Comparison of ENCODE assay signal across 8 cellular contexts in the genomic region with DNA sequence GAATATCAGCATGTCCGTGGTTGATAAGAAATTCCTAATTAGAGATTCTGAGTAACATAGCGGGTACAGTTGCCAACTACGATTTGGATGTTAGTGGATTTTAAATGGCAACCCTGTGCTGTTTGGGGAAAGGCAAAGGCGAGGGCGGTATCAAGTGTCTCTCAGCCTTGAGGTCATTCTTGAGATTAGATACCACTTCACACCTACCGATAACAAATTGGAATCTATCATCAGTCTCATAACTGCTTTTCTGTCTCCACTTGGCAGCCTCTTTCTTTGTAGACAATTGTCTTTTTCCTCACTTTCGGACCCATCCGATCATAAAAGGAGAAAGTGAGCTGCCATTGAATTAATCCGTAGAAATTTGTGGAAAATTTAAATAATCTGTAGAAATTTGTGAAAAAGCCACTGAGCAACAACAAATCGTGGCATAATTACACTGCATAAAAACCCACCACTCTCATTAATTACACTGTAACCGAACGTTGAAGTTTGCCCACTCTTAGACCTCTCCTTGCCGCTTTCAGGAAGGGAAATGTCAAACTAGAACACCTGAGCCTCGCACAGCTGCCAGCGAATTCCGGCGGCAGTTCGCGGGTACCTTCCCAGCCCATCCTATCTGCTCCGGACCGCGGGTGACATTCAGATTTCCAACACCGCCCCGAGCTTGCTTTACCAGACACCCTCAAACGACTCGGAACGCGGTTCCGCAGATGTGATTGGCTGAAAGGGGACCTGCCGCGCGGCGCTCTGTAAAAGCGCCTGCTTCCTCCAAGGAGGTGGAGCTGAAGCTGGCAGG. TPM values are rescaled to one million over a fixed set of nuclear protein-coding genes. Genes with fewer than 3 reads are reported as not detected.
DNase-seq lines count a peak whose midpoint lies in the region; ATAC-seq and TF ChIP-seq lines count a peak whose summit lies in the region.

No MANE protein-coding gene starts in this region.

- H3K4me3 ChIP-seq in endodermal cell (ENCODE audit: low read length) = peak overlapping the region; percentile 98

- H3K36me3 Mint-ChIP-seq in activated CD8-positive, alpha-beta T cell treated with anti-CD3 and anti-CD28 coated beads for 36 hours (ENCODE audit: low read depth) = no peaks in the 10 kb centered on the region
- H3K36me3 Mint-ChIP-seq in endodermal cell (ENCODE audit: low read depth) = peaks cover 36% of the 10 kb centered on the region
- no peaks in the 10 kb centered on the region for H3K36me3 Mint-ChIP-seq in stimulated activated memory B cell treated with anti-CD40 and anti-IgM and Interleukin-4, amounts not matched to agents 10 μg/mL and 1 μg/mL and 100 μg/mL, for 72 hours

- no peaks in the 10 kb centered on the region for H3K27me3 ChIP-seq in endodermal cell (ENCODE audit: control insufficient read depth, insufficient read depth, low read length, poor library complexity, severe bottlenecking)

- intact Hi-C loops in activated CD8-positive, alpha-beta T cell treated with anti-CD3 and anti-CD28 coated beads for 36 hours (cut with micrococcal nuclease) = no loop called here

- H3K4me3 Mint-ChIP-seq in activated CD8-positive, alpha-beta T cell treated with anti-CD3 and anti-CD28 coated beads for 36 hours = peak overlapping the region; percentile 87
- H3K4me3 Mint-ChIP-seq in endodermal cell = peak overlapping the region; percentile 97
- peak overlapping the region; percentile 95 for H3K4me3 Mint-ChIP-seq in stimulated activated memory B cell treated with anti-CD40 and anti-IgM and Interleukin-4, amounts not matched to agents 10 μg/mL and 1 μg/mL and 100 μg/mL, for 72 hours

- no peaks in the 10 kb centered on the region for H3K9me3 Mint-ChIP-seq in activated CD8-positive, alpha-beta T cell treated with anti-CD3 and anti-CD28 coated beads for 36 hours
- H3K9me3 Mint-ChIP-seq in endodermal cell = no peaks in the 10 kb centered on the region
- no peaks in the 10 kb centered on the region for H3K9me3 Mint-ChIP-seq in stimulated activated memory B cell treated with anti-CD40 and anti-IgM and Interleukin-4, amounts not matched to agents 10 μg/mL and 1 μg/mL and 100 μg/mL, for 72 hours

- CTCF ChIA-PET in activated CD8-positive, alpha-beta T cell treated with anti-CD3 and anti-CD28 coated beads for 36 hours (lab: Charles Lee) = interaction anchor here (0.9 to 10.6 kb wide), 4 partner anchors 16 to 1591 kb away, joined by 3 to 228 read pairs (median 3); no protein-coding TSS in a partner anchor

- H3K27ac Mint-ChIP-seq in activated CD8-positive, alpha-beta T cell treated with anti-CD3 and anti-CD28 coated beads for 36 hours = peak overlapping the region; percentile 49
- peak overlapping the region; percentile 92 for H3K27ac Mint-ChIP-seq in endodermal cell
- peak overlapping the region; percentile 88 for H3K27ac Mint-ChIP-seq in stimulated activated memory B cell treated with anti-CD40 and anti-IgM and Interleukin-4, amounts not matched to agents 10 μg/mL and 1 μg/mL and 100 μg/mL, for 72 hours

- H3K9ac ChIP-seq in endodermal cell (ENCODE audit: extremely low read depth, low read length, poor library complexity, severe bottlenecking) = peak overlapping the region; percentile 84

- peaks cover 24% of the 10 kb centered on the region for H3K36me3 ChIP-seq in endodermal cell (ENCODE audit: control insufficient read depth, insufficient read depth, low read length)

- H3K9me3 ChIP-seq in endodermal cell (ENCODE audit: control insufficient read depth, low read length) = no peaks in the 10 kb centered on the region

- peaks cover 37% of the 10 kb centered on the region for H3K4me1 Mint-ChIP-seq in activated CD8-positive, alpha-beta T cell treated with anti-CD3 and anti-CD28 coated beads for 36 hours (ENCODE audit: low read depth)
- peaks cover 44% of the 10 kb centered on the region for H3K4me1 Mint-ChIP-seq in endodermal cell
- H3K4me1 Mint-ChIP-seq in stimulated activated memory B cell treated with anti-CD40 and anti-IgM and Interleukin-4, amounts not matched to agents 10 μg/mL and 1 μg/mL and 100 μg/mL, for 72 hours = peaks cover 79% of the 10 kb centered on the region

- POLR2A ChIA-PET in activated CD8-positive, alpha-beta T cell treated with anti-CD3 and anti-CD28 coated beads for 36 hours (lab: Charles Lee) = no interaction called here

- peak; percentile 96 for DNase-seq in ELF-1 (ENCODE audit: low read depth, low spot score)
- DNase-seq in NCI-H226 = peak; percentile 94
- peak; percentile 61 for DNase-seq in activated CD8-positive, alpha-beta T cell treated with anti-CD3 and anti-CD28 coated beads for 36 hours
- peak; percentile 93 for DNase-seq in endodermal cell
- peak; percentile 58 for DNase-seq in midbrain (lab: John Stamatoyannopoulos, UW)
- DNase-seq in DMS114 treated with DMSO at 0.1 percent for 48 hours (lab: John Stamatoyannopoulos, UW; ENCODE audit: unreplicated experiment) = no peak

- no peak for TF ChIP-seq CTCF in activated CD8-positive, alpha-beta T cell treated with anti-CD3 and anti-CD28 coated beads for 36 hours (IDR thresholded peaks at IDR 0.05)
- no peak for TF ChIP-seq CTCF in endodermal cell (conservative IDR thresholded peaks at IDR 0.05)

- peak; percentile 28 for ATAC-seq in HG02870 (IDR thresholded peaks at IDR 0.05; ENCODE audit: unreplicated experiment)
- ATAC-seq in activated CD8-positive, alpha-beta T cell treated with anti-CD3 and anti-CD28 coated beads for 36 hours = peak; percentile 34
- ATAC-seq in stimulated activated memory B cell treated with anti-CD40 and anti-IgM and Interleukin-4, amounts not matched to agents 10 μg/mL and 1 μg/mL and 100 μg/mL, for 72 hours = peak; percentile 68

- peak overlapping the region; percentile 68 for H3K27ac ChIP-seq in endodermal cell (ENCODE audit: low read depth, low read length)

- no peaks in the 10 kb centered on the region for H3K4me1 ChIP-seq in endodermal cell (ENCODE audit: control insufficient read depth, insufficient read depth, low read length)

- peaks cover 46% of the 10 kb centered on the region for H3K27me3 Mint-ChIP-seq in activated CD8-positive, alpha-beta T cell treated with anti-CD3 and anti-CD28 coated beads for 36 hours
- H3K27me3 Mint-ChIP-seq in endodermal cell (ENCODE audit: insufficient read depth) = no peaks in the 10 kb centered on the region
- peaks cover 11% of the 10 kb centered on the region for H3K27me3 Mint-ChIP-seq in stimulated activated memory B cell treated with anti-CD40 and anti-IgM and Interleukin-4, amounts not matched to agents 10 μg/mL and 1 μg/mL and 100 μg/mL, for 72 hours

- WGBS in endodermal cell (ENCODE audit: insufficient coverage in 1 of 2, insufficient read length in 1 of 2), 2 experiments = 17 to 24% methylated on average over 11 to 34 of the region's 34 CpGs

RNA-seq across cellular contexts. Expression of a gene that starts 0.8 kb away (rescaled TPM):
- total RNA-seq in activated CD8-positive, alpha-beta T cell treated with anti-CD3 and anti-CD28 coated beads for 36 hours = 1 to 10 TPM; 1.6 to 1.9 TPM
- total RNA-seq in endodermal cell = 10 to 100 TPM; 60.2 to 71.6 TPM
- 105 TPM for polyA plus RNA-seq in endodermal cell (2013, experiment 1 of 2)
- 81.8 TPM for polyA plus RNA-seq in endodermal cell (2013, experiment 2 of 2)

Comparison
In these comparisons a context has a peak if more than half of its experiments do, and no peak if none do; other contexts are left out.
1. RNA of a gene that starts 0.8 kb away (total RNA-seq): 60.2 to 71.6 TPM in endodermal cell; 1.6 to 1.9 TPM in activated CD8-positive, alpha-beta T cell treated with anti-CD3 and anti-CD28 coated beads for 36 hours; every median in the first group is over 10 times any median in the second.
2. Peak in every context shown above with its lines, with median percentiles within 50 percentile points of each other: ATAC-seq, H3K27ac Mint-ChIP-seq and H3K4me3 Mint-ChIP-seq.